In genomic region chr19:2053601-2054389, GRCh38 we compare ENCODE assay signal across 1 cellular context.
TF ChIP-seq lines count a peak whose summit lies in the region.

No MANE protein-coding gene starts in this region.

TF ChIP-seq in A549, 52 proteins besides CTCF, POLR2A, EP300 and RAD21 (continued from another document):
- TF ChIP-seq HMGXB4 (CRISPR knock-in tag; IDR thresholded peaks at IDR 0.05; ENCODE audit: borderline replicate concordance) = no peak
TF ChIP-seq in A549: peak in this region for 0.
